In the genomic region with DNA sequence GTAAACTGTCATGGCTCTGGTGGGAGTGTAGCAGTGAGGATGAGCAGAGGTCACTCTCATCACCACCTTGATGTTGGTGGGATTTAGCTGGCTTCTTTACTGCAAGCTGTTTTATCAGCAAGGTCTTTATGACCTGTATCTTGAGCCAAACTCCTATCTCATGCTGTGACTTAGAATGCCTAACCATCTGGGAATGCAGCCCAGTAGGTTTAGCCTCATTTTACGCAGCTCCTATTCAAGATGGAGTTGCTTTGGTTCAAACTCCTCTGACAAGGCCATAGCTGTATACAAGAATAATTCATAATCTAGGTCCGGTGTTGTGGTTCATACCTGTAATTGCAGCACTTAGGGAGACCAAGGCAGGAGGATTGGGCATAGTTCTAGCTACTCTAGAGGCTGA, we compare ENCODE assay signal across 17 cellular contexts.
"Had no signal": no experiment of that assay in that cellular context is flagged by ENCODE, and none has a peak within 500 bp of the region (broad histone marks: within the 10 kb centered on the region; RNA-seq: fewer than 3 reads in every experiment).

No MANE protein-coding gene starts in this region.

- ATAC-seq: heart right ventricle; mucosa of descending colon; naive thymus-derived CD8-positive, alpha-beta T cell; right cardiac atrium had no signal

- FAIRE-seq: colon, islet of Langerhans, small intestine had no signal

- H3K27me3 ChIP-seq: heart right ventricle, ovary, stomach had no signal

- H3K36me3 ChIP-seq: heart right ventricle, ovary, stomach, thoracic aorta had no signal

- H3K4me3 ChIP-seq: heart right ventricle, mucosa of descending colon, ovary, stomach, thoracic aorta had no signal

- H3K27ac ChIP-seq: ovary, stomach, thoracic aorta had no signal

- H3K9me3 ChIP-seq: heart right ventricle, mucosa of descending colon, ovary, stomach, thoracic aorta had no signal

- DNase-seq: cerebellar nuclear complex; erythroblast; foreskin melanocyte; heart right ventricle; hypothalamus; kidney glomerular epithelial cell; mucosa of descending colon; naive thymus-derived CD8-positive, alpha-beta T cell; ovary; right cardiac atrium; small intestine; stimulated activated CD4-positive, alpha-beta T cell treated with anti-CD3 and anti-CD28 coated beads, Interleukin-12 subunit alpha, Interleukin-12 subunit beta, amount 100 ng/mL, for 4 hours; stimulated activated naive CD4-positive, alpha-beta T cell; stomach had no signal
